9 cellular contexts compared by ENCODE assay signal in genomic region chr3:69784854-69785523, GRCh38. TPM values are rescaled to one million over a fixed set of nuclear protein-coding genes. Genes with fewer than 3 reads are reported as not detected.
DNase-seq lines count a peak whose midpoint lies in the region; ATAC-seq and TF ChIP-seq lines count a peak whose summit lies in the region.
"Had no signal": no experiment of that assay in that cellular context is flagged by ENCODE, and none has a peak within 500 bp of the region (broad histone marks: within the 10 kb centered on the region; RNA-seq: fewer than 3 reads in every experiment).

No MANE protein-coding gene starts in this region.

- WGBS in gastroesophageal sphincter (ENCODE audit: low coverage in 1 of 2), 2 donors, result 33 to 42% methylated on average over 4 to 7 of the region's 7 CpGs

- in situ Hi-C loops in HAP-1 (cut with MboI; ENCODE audit: low sequenced_read_pairs), result no loop called here

- H3K36me3 ChIP-seq in gastroesophageal sphincter, result no peaks in the 10 kb centered on the region
- H3K36me3 ChIP-seq in HAP-1 (replicated peaks), result no peaks in the 10 kb centered on the region

- no peaks in the 10 kb centered on the region for H3K27me3 ChIP-seq in gastroesophageal sphincter
- no peaks in the 10 kb centered on the region for H3K27me3 ChIP-seq in HAP-1 (ENCODE audit: low read depth)

- H3K4me3 ChIP-seq in gastroesophageal sphincter, result no peak overlapping the region
- H3K4me3 ChIP-seq in HAP-1, result no peak overlapping the region

- H3K27ac ChIP-seq in gastroesophageal sphincter, result peak overlapping the region; percentile 62 to 85 (median 70)

- no peak for TF ChIP-seq EP300 in gastroesophageal sphincter (IDR thresholded peaks at IDR 0.05)

- peaks cover 24 to 90% (median 28%) of the 10 kb centered on the region in 3 donors for H3K4me1 ChIP-seq in gastroesophageal sphincter
- peaks cover 19% of the 10 kb centered on the region for H3K4me1 ChIP-seq in HAP-1

- H3K9me3 ChIP-seq in gastroesophageal sphincter (no peaks in the 10 kb centered on the region), HAP-1 (no peaks in the 10 kb centered on the region)

- peak; percentile 98 for ATAC-seq in SK-N-SH treated with all-trans-retinoic acid at 6 μM for 48 hours
- ATAC-seq in gastroesophageal sphincter, result peak; percentile 70
- ATAC-seq in HG02970 (IDR thresholded peaks at IDR 0.05; ENCODE audit: low FRiP score, unreplicated experiment), result no peak

- TF ChIP-seq POLR2A in gastroesophageal sphincter (IDR thresholded peaks at IDR 0.05), result no peak

- intact Hi-C loops in posterior vena cava (cut with DNase I), result loop anchor here in 1 of 2 donors (5.0 kb wide), 1 partner anchor 43 kb away; no protein-coding TSS in a partner anchor

- DNase-seq in ELF-1 (ENCODE audit: low read depth, low spot score) (peak; percentile 7), posterior vena cava (ENCODE audit: low spot score) (peak; percentile 89), HAP-1 (ENCODE audit: low spot score in 2 of 2) (no peak)
- DNase-seq in effector CD8-positive, alpha-beta T cell (lab: John Stamatoyannopoulos, UW), result no peak
- DNase-seq in activated CD4-positive, CD25-positive, alpha-beta regulatory T cell (lab: John Stamatoyannopoulos, UW), result no peak
- DNase-seq: NCI-H526 treated with DMSO at 0.1 percent for 48 hours had no signal

- no peak for TF ChIP-seq CTCF in gastroesophageal sphincter (IDR thresholded peaks at IDR 0.05)

TF ChIP-seq in SK-N-SH treated with all-trans-retinoic acid at 6 μM for 48 hours, 23 proteins besides CTCF, POLR2A, EP300 and RAD21:
- TF ChIP-seq ZFP3 (CRISPR knock-in tag; IDR thresholded peaks at IDR 0.05) (no peak), TCF4 (CRISPR knock-in tag; IDR thresholded peaks at IDR 0.05; ENCODE audit: borderline replicate concordance) (peak; percentile 43; the same call in 1 of the 2 replicates), GLIS3 (CRISPR knock-in tag; IDR thresholded peaks at IDR 0.05) (no peak), ISL1 (CRISPR knock-in tag; IDR thresholded peaks at IDR 0.05) (peak; percentile 41; the same call in 1 of the 2 replicates), TSHZ2 (CRISPR knock-in tag; IDR thresholded peaks at IDR 0.05) (peak; percentile 47; the same call in 1 of the 2 replicates)

RNA-seq across cellular contexts. Expression of gene MITF, which starts 45.7 kb away (rescaled TPM):
- total RNA-seq in gastroesophageal sphincter (10 to 100 TPM; 44.8 to 86.8 (median 77.9) TPM), posterior vena cava (10 to 100 TPM; 25.9 to 61.4 TPM)

Comparison
In these comparisons a context has a peak if more than half of its experiments do, and no peak if none do; other contexts are left out.
1. DNase-seq: peak in ELF-1 (single experiment) and posterior vena cava (single experiment); none in effector CD8-positive, alpha-beta T cell (single experiment), activated CD4-positive, CD25-positive, alpha-beta regulatory T cell (0 of 4) and HAP-1 (0 of 2).